1 cellular context compared by ENCODE assay signal in genomic region chr3:125189378-125190165, GRCh38.
TF ChIP-seq lines count a peak whose summit lies in the region.

No MANE protein-coding gene starts in this region.

TF ChIP-seq in GM23338, 12 proteins besides CTCF, POLR2A, EP300 and RAD21:
- 0 out of 2 replicates have a peak, but pooled peaks have one; percentile 6 for TF ChIP-seq ZNF462 (CRISPR knock-in tag; IDR thresholded peaks at IDR 0.05)
- TF ChIP-seq ETS1 (IDR thresholded peaks at IDR 0.05), result no peak
- TF ChIP-seq EZH2phosphoT487 (IDR thresholded peaks at IDR 0.05; ENCODE audit: unreplicated experiment), result no peak
